In the genomic region with DNA sequence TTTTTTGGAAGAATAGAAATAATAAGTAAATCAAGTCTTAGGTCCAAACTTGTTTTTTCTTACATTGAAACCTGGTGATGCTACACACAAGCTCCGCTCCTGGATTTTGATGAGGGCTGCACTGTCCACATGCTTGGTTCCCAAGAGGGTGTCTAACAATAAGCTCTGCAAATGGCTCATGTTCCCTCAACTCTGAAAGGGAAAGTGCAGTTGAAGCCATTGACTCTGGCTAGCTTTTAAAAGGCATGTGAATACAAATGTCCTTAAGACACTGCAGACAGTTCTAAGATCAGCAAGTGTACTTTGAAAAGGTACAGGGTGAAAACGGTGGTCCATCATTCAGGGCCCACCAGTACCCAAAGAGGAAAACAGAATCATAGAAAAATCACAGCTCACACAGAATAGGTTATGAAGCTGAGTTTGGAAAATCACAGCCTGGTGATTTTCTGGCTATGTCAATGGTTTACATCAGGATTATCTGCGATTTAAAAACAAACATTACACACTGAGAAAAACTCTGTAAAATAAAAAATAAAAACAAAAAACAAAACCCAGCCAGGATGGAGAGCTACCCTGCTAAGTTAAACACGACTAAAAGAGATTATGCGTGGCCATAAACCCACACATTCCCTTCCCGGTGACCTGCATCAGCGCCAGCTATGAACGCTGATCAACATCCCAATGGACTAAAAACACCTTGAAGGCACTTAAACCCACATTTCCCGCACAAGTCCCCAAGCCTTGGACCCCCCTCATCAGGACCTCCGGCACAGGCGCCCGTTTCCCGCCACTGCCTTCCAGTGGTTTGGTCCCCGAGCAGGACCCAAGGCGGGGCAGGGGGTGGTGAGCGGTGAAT, we compare ENCODE assay signal across 8 cellular contexts. TPM values are rescaled to one million over a fixed set of nuclear protein-coding genes. Genes with fewer than 3 reads are reported as not detected.
DNase-seq lines count a peak whose midpoint lies in the region; ATAC-seq, FAIRE-seq and TF ChIP-seq lines count a peak whose summit lies in the region.

No MANE protein-coding gene starts in this region.

- CTCF ChIA-PET in activated B cell treated with CpG ODN at 0.5 μM for 24 hours (lab: Charles Lee): interaction anchor here (0.5 to 1.0 kb wide), 3 partner anchors 38 to 1828 kb away, joined by 3 read pairs; partner anchors contain the start of gene TP53I3

- H3K9ac ChIP-seq in smooth muscle cell (ENCODE audit: low read depth): peak overlapping the region; percentile 69

- peak overlapping the region; percentile 83 for H3K27ac Mint-ChIP-seq in activated B cell treated with CpG ODN at 0.5 μM for 24 hours

- intact Hi-C loops in Right ventricle myocardium superior (cut with DNase I): no loop called here
- intact Hi-C loops in activated B cell treated with CpG ODN at 0.5 μM for 24 hours (cut with micrococcal nuclease): loop anchor here (1.0 to 2.0 kb wide), 4 partner anchors 38 to 195 kb away; partner anchors contain the start of genes ATAD2B, SF3B6, TP53I3 and WDCP

- no peaks in the 10 kb centered on the region for H3K9me3 ChIP-seq in cardiac muscle cell (ENCODE audit: low read depth)
- no peaks in the 10 kb centered on the region for H3K9me3 ChIP-seq in hepatocyte (ENCODE audit: low read depth)
- H3K9me3 ChIP-seq in smooth muscle cell (replicated peaks; ENCODE audit: low read depth): no peaks in the 10 kb centered on the region

- no peaks in the 10 kb centered on the region for H3K9me2 ChIP-seq in hepatocyte (replicated peaks; ENCODE audit: insufficient read depth)

- no peaks in the 10 kb centered on the region for H3K27me3 Mint-ChIP-seq in activated B cell treated with CpG ODN at 0.5 μM for 24 hours

- H3K36me3 Mint-ChIP-seq in activated B cell treated with CpG ODN at 0.5 μM for 24 hours (ENCODE audit: low read depth): no peaks in the 10 kb centered on the region

- POLR2A ChIA-PET in activated B cell treated with CpG ODN at 0.5 μM for 24 hours (lab: Charles Lee): interaction anchor here (0.6 to 3.1 kb wide), 4 partner anchors 36 to 195 kb away, joined by 3 to 14 read pairs (median 8); partner anchors contain the start of genes ATAD2B, SF3B6 and TP53I3

- H3F3A ChIP-seq in smooth muscle cell (ENCODE audit: low read depth): peaks cover 9% of the 10 kb centered on the region

- peaks cover 15% of the 10 kb centered on the region for H3K4me1 Mint-ChIP-seq in activated B cell treated with CpG ODN at 0.5 μM for 24 hours

- TF ChIP-seq POLR2A in H54 (IDR thresholded peaks at IDR 0.05; ENCODE audit: low read depth, low read length): no peak

- no peak for DNase-seq in cardiac muscle cell (ENCODE audit: low read depth in 1 of 2, low spot score in 1 of 2)
- no peak for DNase-seq in Right ventricle myocardium superior
- no peak for DNase-seq in activated B cell treated with CpG ODN at 0.5 μM for 24 hours
- DNase-seq in hepatocyte (ENCODE audit: low spot score): no peak
- no peak for DNase-seq in smooth muscle cell (lab: John Stamatoyannopoulos, UW; ENCODE audit: unreplicated experiment)
- DNase-seq in H54 (ENCODE audit: insufficient read length, low spot score): no peak
- DNase-seq in activated CD4-positive, CD25-positive, alpha-beta regulatory T cell (lab: John Stamatoyannopoulos, UW): no peak

- no peaks in the 10 kb centered on the region for H3K9me3 Mint-ChIP-seq in activated B cell treated with CpG ODN at 0.5 μM for 24 hours

- H3K4me3 ChIP-seq in cardiac muscle cell: peak overlapping the region; percentile 59
- peak overlapping the region; percentile 61 for H3K4me3 ChIP-seq in hepatocyte
- H3K4me3 ChIP-seq in smooth muscle cell: peak overlapping the region; percentile 87

- H3K36me3 ChIP-seq in cardiac muscle cell: no peaks in the 10 kb centered on the region
- no peaks in the 10 kb centered on the region for H3K36me3 ChIP-seq in hepatocyte (replicated peaks; ENCODE audit: insufficient read depth, low read depth)
- H3K36me3 ChIP-seq in smooth muscle cell (ENCODE audit: low read depth): no peaks in the 10 kb centered on the region

- FAIRE-seq in H54 (lab: Jason Lieb, UNC): no peak

- no peak for ATAC-seq in Right ventricle myocardium superior (ENCODE audit: poor library complexity)
- ATAC-seq in activated B cell treated with CpG ODN at 0.5 μM for 24 hours (ENCODE audit: low read depth): no peak
- ATAC-seq in GM21529 (IDR thresholded peaks at IDR 0.05; ENCODE audit: unreplicated experiment): no peak

- H3K79me2 ChIP-seq in hepatocyte (peaks cover 12% of the 10 kb centered on the region), smooth muscle cell (ENCODE audit: low read depth) (peaks cover 13% of the 10 kb centered on the region)

- H3K27me3 ChIP-seq in cardiac muscle cell: no peaks in the 10 kb centered on the region
- H3K27me3 ChIP-seq in hepatocyte: no peaks in the 10 kb centered on the region
- H3K27me3 ChIP-seq in smooth muscle cell (ENCODE audit: low read depth): no peaks in the 10 kb centered on the region

- H4K20me1 ChIP-seq in hepatocyte (ENCODE audit: insufficient read depth, poor library complexity, severe bottlenecking) (no peaks in the 10 kb centered on the region), smooth muscle cell (ENCODE audit: low read depth) (no peaks in the 10 kb centered on the region)

- 15% methylated on average over 16 of the region's 16 CpGs for WGBS in hepatocyte (ENCODE audit: low lambda C conversion rate, missing lambda C conversion rate)
- WGBS in smooth muscle cell (ENCODE audit: low lambda C conversion rate): 17% methylated on average over 16 of the region's 16 CpGs

- H2AFZ ChIP-seq in hepatocyte (peak overlapping the region; percentile 97), smooth muscle cell (ENCODE audit: low read depth) (peak overlapping the region; percentile 82)

- H3K27ac ChIP-seq in cardiac muscle cell: peak overlapping the region; percentile 91
- H3K27ac ChIP-seq in hepatocyte: peak overlapping the region; percentile 98
- peak overlapping the region; percentile 73 for H3K27ac ChIP-seq in smooth muscle cell (ENCODE audit: low read depth)

- H3K4me2 ChIP-seq in hepatocyte (peak overlapping the region; percentile 85), smooth muscle cell (peak overlapping the region; percentile 93)

- peaks cover 10% of the 10 kb centered on the region for H3K4me1 ChIP-seq in cardiac muscle cell (ENCODE audit: low read depth)
- H3K4me1 ChIP-seq in hepatocyte (ENCODE audit: insufficient read depth): peaks cover 9% of the 10 kb centered on the region
- H3K4me1 ChIP-seq in smooth muscle cell (ENCODE audit: low read depth): peaks cover 19% of the 10 kb centered on the region

- TF ChIP-seq CTCF in cardiac muscle cell (IDR thresholded peaks at IDR 0.05; ENCODE audit: low read depth, low read length): no peak
- no peak for TF ChIP-seq CTCF in activated B cell treated with CpG ODN at 0.5 μM for 24 hours (IDR thresholded peaks at IDR 0.05)
- no peak for TF ChIP-seq CTCF in hepatocyte (IDR thresholded peaks at IDR 0.05; ENCODE audit: poor library complexity)
- TF ChIP-seq CTCF in smooth muscle cell (IDR thresholded peaks at IDR 0.05; ENCODE audit: borderline replicate concordance, insufficient read depth, poor library complexity, severe bottlenecking): no peak

- H3K4me3 Mint-ChIP-seq in activated B cell treated with CpG ODN at 0.5 μM for 24 hours: peak overlapping the region; percentile 82

RNA-seq across cellular contexts. Expression of gene PFN4, which starts 0.6 kb away (rescaled TPM):
- total RNA-seq in cardiac muscle cell: 3.2 TPM in 1 of 2 replicates, not detected in the other
- polyA plus RNA-seq in cardiac muscle cell: 0.36 and 1.9 TPM in 2 replicates
- 0.46 TPM for total RNA-seq in Right ventricle myocardium superior
- total RNA-seq in activated B cell treated with CpG ODN at 0.5 μM for 24 hours: 0.34 and 0.60 TPM in 2 replicates
- total RNA-seq in hepatocyte: 0.24 and 1.2 TPM in 2 replicates
- 0.75 and 1.7 TPM in 2 replicates for polyA plus RNA-seq in hepatocyte
- 1.5 TPM in 1 of 2 replicates, not detected in the other for total RNA-seq in smooth muscle cell
- polyA plus RNA-seq in smooth muscle cell: 0.85 and 1.0 TPM in 2 replicates

RNA-seq across cellular contexts. Expression of gene FAM228B, which starts 0.7 kb away (rescaled TPM):
- 16.3 TPM in 2 replicates for total RNA-seq in cardiac muscle cell
- polyA plus RNA-seq in cardiac muscle cell: 42.3 and 60.5 TPM in 2 replicates
- total RNA-seq in Right ventricle myocardium superior: 23.7 TPM
- 24.7 and 26.2 TPM in 2 replicates for total RNA-seq in activated B cell treated with CpG ODN at 0.5 μM for 24 hours
- total RNA-seq in hepatocyte: 7.4 and 14.9 TPM in 2 replicates
- 12.5 and 20.7 TPM in 2 replicates for polyA plus RNA-seq in hepatocyte
- total RNA-seq in smooth muscle cell: 7.0 and 14.2 TPM in 2 replicates
- polyA plus RNA-seq in smooth muscle cell: 16.6 and 18.1 TPM in 2 replicates

RNA-seq across cellular contexts. Expression of gene TP53I3, which starts 38.0 kb away (rescaled TPM):
- total RNA-seq in cardiac muscle cell (25.4 and 55.5 TPM in 2 replicates), Right ventricle myocardium superior (15.4 TPM), activated B cell treated with CpG ODN at 0.5 μM for 24 hours (4.4 and 6.3 TPM in 2 replicates), hepatocyte (29.8 and 31.9 TPM in 2 replicates), smooth muscle cell (24.9 and 39.3 TPM in 2 replicates)
- polyA plus RNA-seq in cardiac muscle cell (31.6 and 70.2 TPM in 2 replicates), hepatocyte (52.9 and 56.2 TPM in 2 replicates), smooth muscle cell (56.3 and 80.3 TPM in 2 replicates)

RNA-seq across cellular contexts. Expression of gene SF3B6, which starts 46.5 kb away (rescaled TPM):
- total RNA-seq in cardiac muscle cell (88.5 and 133 TPM in 2 replicates), Right ventricle myocardium superior (47.7 TPM), activated B cell treated with CpG ODN at 0.5 μM for 24 hours (70.4 and 71.4 TPM in 2 replicates), hepatocyte (131 and 158 TPM in 2 replicates), smooth muscle cell (260 and 279 TPM in 2 replicates)
- polyA plus RNA-seq in cardiac muscle cell (238 and 292 TPM in 2 replicates), hepatocyte (170 and 174 TPM in 2 replicates), smooth muscle cell (210 and 220 TPM in 2 replicates)

RNA-seq across cellular contexts. Expression of gene FAM228A, which starts 52.3 kb away (rescaled TPM):
- total RNA-seq in cardiac muscle cell: 1.7 and 3.0 TPM in 2 replicates
- 0.61 and 0.82 TPM in 2 replicates for polyA plus RNA-seq in cardiac muscle cell
- total RNA-seq in Right ventricle myocardium superior: 0.16 TPM
- not detected in 2 replicates for total RNA-seq in activated B cell treated with CpG ODN at 0.5 μM for 24 hours
- total RNA-seq in hepatocyte: 0.13 and 0.24 TPM in 2 replicates
- 0.86 TPM in 1 of 2 replicates, not detected in the other for polyA plus RNA-seq in hepatocyte
- total RNA-seq in smooth muscle cell: not detected in 2 replicates
- 0.27 and 0.57 TPM in 2 replicates for polyA plus RNA-seq in smooth muscle cell
